ENCODE assay signal across 11 cellular contexts in the genomic region with DNA sequence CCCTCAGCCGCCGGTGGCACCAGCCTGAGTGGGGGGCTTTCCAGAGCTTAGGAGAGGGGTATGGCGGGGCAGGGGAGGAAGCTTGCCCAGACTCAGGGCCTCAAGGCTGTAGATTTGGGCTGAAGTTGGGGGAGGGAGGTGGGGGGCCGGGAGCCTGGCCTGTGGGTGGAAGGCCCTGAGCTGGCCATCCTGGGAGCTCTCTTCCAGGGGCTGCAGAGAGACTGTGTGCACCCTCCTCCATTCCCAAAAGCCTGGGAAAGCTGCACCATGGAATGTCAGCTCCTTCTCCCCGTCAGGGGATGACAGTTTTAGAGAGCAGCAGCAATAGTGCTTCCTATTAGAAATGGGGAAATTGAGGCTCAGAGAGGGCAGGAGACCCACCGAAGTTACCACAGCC. TPM values are rescaled to one million over a fixed set of nuclear protein-coding genes. Genes with fewer than 3 reads are reported as not detected.
DNase-seq lines count a peak whose midpoint lies in the region; ATAC-seq and TF ChIP-seq lines count a peak whose summit lies in the region.
"Had no signal": no experiment of that assay in that cellular context is flagged by ENCODE, and none has a peak within 500 bp of the region (broad histone marks: within the 10 kb centered on the region; RNA-seq: fewer than 3 reads in every experiment).

No MANE protein-coding gene starts in this region.

- intact Hi-C loops in A673 (cut with micrococcal nuclease; ENCODE audit: unreplicated experiment): no loop called here
- intact Hi-C loops in mucosa of descending colon (cut with DNase I, micrococcal nuclease): no loop called here

- POLR2A ChIA-PET in A673 (lab: Charles Lee; ENCODE audit: low non-redundant PET): no interaction called here
- POLR2A ChIA-PET in naive thymus-derived CD8-positive, alpha-beta T cell (lab: Charles Lee): no interaction called here

- no peak overlapping the region for H3K27ac Mint-ChIP-seq in HFFc6
- no peak overlapping the region for H3K27ac Mint-ChIP-seq in central memory CD8-positive, alpha-beta T cell (ENCODE audit: low read depth)
- H3K27ac Mint-ChIP-seq in naive thymus-derived CD8-positive, alpha-beta T cell: peak overlapping the region in 1 of 10 donors; percentile 67

- peaks cover 18% of the 10 kb centered on the region for H3K27me3 Mint-ChIP-seq in HFFc6 (ENCODE audit: insufficient read depth)
- H3K27me3 Mint-ChIP-seq in central memory CD8-positive, alpha-beta T cell: peaks cover 9% of the 10 kb centered on the region
- H3K27me3 Mint-ChIP-seq in naive thymus-derived CD8-positive, alpha-beta T cell: peaks cover 7 to 55% (median 29%) of the 10 kb centered on the region in 5 donors

- ATAC-seq in central memory CD8-positive, alpha-beta T cell (replicated peaks; ENCODE audit: extremely low read depth, poor library complexity, severe bottlenecking): no peak
- ATAC-seq in naive thymus-derived CD8-positive, alpha-beta T cell: no peak
- ATAC-seq in mucosa of descending colon: no peak
- ATAC-seq in HG03565 (IDR thresholded peaks at IDR 0.05; ENCODE audit: unreplicated experiment): no peak

- DNase-seq in A673 (ENCODE audit: low spot score) (no peak), HFFc6 (no peak), GM19238 (ENCODE audit: insufficient read length, low spot score) (no peak), NCI-H2081 treated with DMSO at 0.1 percent for 48 hours (lab: John Stamatoyannopoulos, UW) (no peak), mucosa of descending colon (no peak)
- no peak for DNase-seq in central memory CD8-positive, alpha-beta T cell (ENCODE audit: low spot score in 2 of 2)
- no peak for DNase-seq in naive thymus-derived CD8-positive, alpha-beta T cell
- DNase-seq: left lung, WERI-Rb-1 had no signal

- H3K9me3 ChIP-seq in A673 (ENCODE audit: low read depth, low read length, poor library complexity, severe bottlenecking) (no peaks in the 10 kb centered on the region), mucosa of descending colon (no peaks in the 10 kb centered on the region)
- H3K9me3 ChIP-seq: left lung had no signal

- H3K4me3 ChIP-seq in A673 (ENCODE audit: low read depth, low read length, poor library complexity, severe bottlenecking): peak overlapping the region; percentile 54
- no peak overlapping the region for H3K4me3 ChIP-seq in mucosa of descending colon

- CTCF ChIA-PET in A673 (lab: Charles Lee): interaction anchor here (0.6 kb wide), 1 partner anchor 12 kb away, joined by 13 read pairs; no protein-coding TSS in a partner anchor

- H3K27me3 ChIP-seq in A673 (replicated peaks; ENCODE audit: insufficient read depth, low read depth, low read length, poor library complexity): no peaks in the 10 kb centered on the region

- no peaks in the 10 kb centered on the region for H3K9me3 Mint-ChIP-seq in HFFc6
- H3K9me3 Mint-ChIP-seq in central memory CD8-positive, alpha-beta T cell: no peaks in the 10 kb centered on the region
- peaks cover 0 to 2% (median 0%) of the 10 kb centered on the region in 9 donors for H3K9me3 Mint-ChIP-seq in naive thymus-derived CD8-positive, alpha-beta T cell

- peaks cover 10% of the 10 kb centered on the region for H3K4me1 Mint-ChIP-seq in HFFc6 (ENCODE audit: low read depth)
- peaks cover 21% of the 10 kb centered on the region for H3K4me1 Mint-ChIP-seq in central memory CD8-positive, alpha-beta T cell
- H3K4me1 Mint-ChIP-seq in naive thymus-derived CD8-positive, alpha-beta T cell: peaks cover 11 to 32% (median 30%) of the 10 kb centered on the region in 4 donors

- no peaks in the 10 kb centered on the region for H3K36me3 Mint-ChIP-seq in HFFc6 (ENCODE audit: low read depth)
- peaks cover 3% of the 10 kb centered on the region for H3K36me3 Mint-ChIP-seq in central memory CD8-positive, alpha-beta T cell (ENCODE audit: insufficient read depth)
- H3K36me3 Mint-ChIP-seq in naive thymus-derived CD8-positive, alpha-beta T cell: peaks cover 0 to 1% (median 0%) of the 10 kb centered on the region in 3 donors

- H3K36me3 ChIP-seq in A673 (ENCODE audit: insufficient read depth, low read length, poor library complexity, severe bottlenecking) (no peaks in the 10 kb centered on the region), mucosa of descending colon (ENCODE audit: low read depth) (no peaks in the 10 kb centered on the region)
- H3K36me3 ChIP-seq: left lung, WERI-Rb-1 had no signal

- no peak for TF ChIP-seq CTCF in A673 (conservative IDR thresholded peaks at IDR 0.05; ENCODE audit: low read depth, low read length)
- TF ChIP-seq CTCF in HFFc6 (IDR thresholded peaks at IDR 0.05): no peak
- TF ChIP-seq CTCF in mucosa of descending colon (IDR thresholded peaks at IDR 0.05): no peak

- H3K4me3 Mint-ChIP-seq in HFFc6: peak overlapping the region; percentile 62; the same call in 1 of the 2 replicates
- peak overlapping the region; percentile 72 for H3K4me3 Mint-ChIP-seq in central memory CD8-positive, alpha-beta T cell
- peak overlapping the region; percentile 63 to 89 (median 84) for H3K4me3 Mint-ChIP-seq in naive thymus-derived CD8-positive, alpha-beta T cell

- H3K27ac ChIP-seq in A673 (ENCODE audit: low read depth, low read length, poor library complexity, severe bottlenecking): no peak overlapping the region
- H3K27ac ChIP-seq: C4-2B, left lung, WERI-Rb-1 had no signal

- peaks cover 20% of the 10 kb centered on the region for H3K4me1 ChIP-seq in A673 (ENCODE audit: insufficient read depth, low read length, poor library complexity, severe bottlenecking)
- H3K4me1 ChIP-seq in mucosa of descending colon (ENCODE audit: low read depth): peaks cover 15% of the 10 kb centered on the region

- BruUV-seq in A673 (replicated peaks; lab: Mats Ljungman, UMichigan): no TSS peak

RNA-seq across cellular contexts. Expression of a gene that starts 1.0 kb away (rescaled TPM):
- total RNA-seq in A673 (2021): 2.3 and 3.1 TPM in 2 replicates
- total RNA-seq in HFFc6 (2021; fragmentation: NEBNext Ultra II Directional; extraction: Animal tissue kit (Norgen Biotek cat#: 25700)): not detected
- not detected for total RNA-seq in naive thymus-derived CD8-positive, alpha-beta T cell
- polyA plus RNA-seq in naive thymus-derived CD8-positive, alpha-beta T cell: not detected
- under 1 TPM in 1 of 3 donors, not detected in 2; 0.09 TPM for total RNA-seq in mucosa of descending colon

RNA-seq across cellular contexts. Expression of a gene that starts 32.7 kb away (rescaled TPM):
- total RNA-seq in A673 (2021) (0.83 and 0.88 TPM in 2 replicates), mucosa of descending colon (1 to 10 TPM; 3.3 to 7.2 (median 3.9) TPM)
- total RNA-seq in HFFc6 (2021; fragmentation: NEBNext Ultra II Directional; extraction: Animal tissue kit (Norgen Biotek cat#: 25700)): 10 to 100 TPM in 2 of 6 experiments, 1 to 10 TPM in 4; 5.2 to 17.8 (median 6.1) TPM
- under 1 TPM in 1 of 2 experiments, not detected in 1; 0.99 TPM for total RNA-seq in naive thymus-derived CD8-positive, alpha-beta T cell
- under 1 TPM in 2 of 3 donors, not detected in 1; 0.17 to 0.48 TPM for polyA plus RNA-seq in naive thymus-derived CD8-positive, alpha-beta T cell

RNA-seq across cellular contexts. Expression of a gene that starts 48.9 kb away (rescaled TPM):
- not detected in 2 replicates for total RNA-seq in A673 (2021)
- not detected for total RNA-seq in HFFc6 (2021; fragmentation: NEBNext Ultra II Directional; extraction: Animal tissue kit (Norgen Biotek cat#: 25700))
- not detected for total RNA-seq in naive thymus-derived CD8-positive, alpha-beta T cell
- not detected for polyA plus RNA-seq in naive thymus-derived CD8-positive, alpha-beta T cell
- 10 to 100 TPM; 26.9 to 51.5 (median 38.3) TPM for total RNA-seq in mucosa of descending colon
- total RNA-seq: left lung had no signal

Comparison
In these comparisons a context has a peak if more than half of its experiments do, and no peak if none do; other contexts are left out.
1. RNA of a gene that starts 48.9 kb away (total RNA-seq): 26.9 to 51.5 TPM in mucosa of descending colon; not detected in HFFc6, not detected in A673 and not detected in naive thymus-derived CD8-positive, alpha-beta T cell; every median in the first group is over 10 times any median in the second.
2. Peak in every context shown above with its lines, with median percentiles within 50 percentile points of each other: H3K4me3 Mint-ChIP-seq.